In the genomic region with DNA sequence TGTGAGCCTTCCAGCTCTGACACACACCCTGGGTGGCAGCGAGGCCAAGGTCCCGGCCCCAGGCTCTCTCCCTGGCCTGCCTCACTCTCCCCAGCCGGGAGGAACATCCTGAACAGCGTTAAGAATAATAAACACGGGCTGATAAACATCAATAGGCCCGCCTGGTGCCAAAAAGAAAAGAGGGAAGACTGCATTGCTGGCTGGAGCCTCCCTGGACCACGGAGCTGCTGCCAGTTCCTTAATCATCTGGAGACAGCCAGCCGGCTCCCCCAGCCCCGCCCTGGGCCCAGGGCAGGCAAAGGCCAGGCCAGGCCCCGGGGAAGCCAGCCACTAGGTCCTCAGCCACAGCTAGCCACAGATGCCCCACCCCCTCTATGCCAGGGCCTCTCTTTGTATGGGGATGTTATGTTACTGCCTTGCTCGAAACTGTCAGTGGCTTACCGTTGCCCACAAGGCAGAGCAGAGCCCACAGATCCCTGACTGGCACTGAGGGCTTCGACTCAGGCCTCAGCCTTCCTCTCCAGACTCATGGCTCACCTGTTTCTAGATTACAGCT, we compare ENCODE assay signal across 10 cellular contexts.
DNase-seq lines count a peak whose midpoint lies in the region; TF ChIP-seq lines count a peak whose summit lies in the region.
"Had no signal": no experiment of that assay in that cellular context is flagged by ENCODE, and none has a peak within 500 bp of the region (broad histone marks: within the 10 kb centered on the region; RNA-seq: fewer than 3 reads in every experiment).

No MANE protein-coding gene starts in this region.

- no peaks in the 10 kb centered on the region for H3K79me2 ChIP-seq in osteoblast (ENCODE audit: insufficient read depth, low read length)

- H2AFZ ChIP-seq in osteoblast (ENCODE audit: low read length) = peak overlapping the region; percentile 71

- no peak overlapping the region for H3K4me3 Mint-ChIP-seq in activated naive CD8-positive, alpha-beta T cell treated with anti-CD3 and anti-CD28 coated beads for 36 hours
- H3K4me3 Mint-ChIP-seq: CD4-positive, CD25-positive, alpha-beta regulatory T cell had no signal

- no peaks in the 10 kb centered on the region for H3K36me3 Mint-ChIP-seq in activated naive CD8-positive, alpha-beta T cell treated with anti-CD3 and anti-CD28 coated beads for 36 hours
- H3K36me3 Mint-ChIP-seq: CD4-positive, CD25-positive, alpha-beta regulatory T cell had no signal

- TF ChIP-seq EP300 in esophagus muscularis mucosa (IDR thresholded peaks at IDR 0.05) = no peak

- no peak overlapping the region for H3K4me2 ChIP-seq in osteoblast (ENCODE audit: insufficient read depth, low read length)

- H3K4me1 ChIP-seq in esophagus muscularis mucosa = peaks cover 32 to 68% (median 63%) of the 10 kb centered on the region in 4 donors
- H3K4me1 ChIP-seq in osteoblast (ENCODE audit: insufficient read depth, low read length) = peaks cover 46% of the 10 kb centered on the region

- H4K20me1 ChIP-seq in osteoblast (ENCODE audit: insufficient read depth, low read length) = no peaks in the 10 kb centered on the region

- H3K9me3 ChIP-seq in esophagus muscularis mucosa (peaks cover 0 to 4% (median 0%) of the 10 kb centered on the region in 4 donors), osteoblast (ENCODE audit: low read depth, low read length) (no peaks in the 10 kb centered on the region)

- H3K27me3 Mint-ChIP-seq in activated naive CD8-positive, alpha-beta T cell treated with anti-CD3 and anti-CD28 coated beads for 36 hours = peaks cover 8% of the 10 kb centered on the region

- H3K4me3 ChIP-seq in esophagus muscularis mucosa (no peak overlapping the region), osteoblast (ENCODE audit: insufficient read depth, low read length) (no peak overlapping the region)

- H3K27me3 ChIP-seq in esophagus muscularis mucosa (no peaks in the 10 kb centered on the region), osteoblast (ENCODE audit: insufficient read depth, low read length) (no peaks in the 10 kb centered on the region)

- TF ChIP-seq CTCF in C4-2B (conservative IDR thresholded peaks at IDR 0.05) (no peak), esophagus muscularis mucosa (IDR thresholded peaks at IDR 0.05) (no peak), osteoblast (IDR thresholded peaks at IDR 0.05; ENCODE audit: extremely low read depth, low read depth, low read length) (no peak)

- no peak for TF ChIP-seq POLR2A in esophagus muscularis mucosa (IDR thresholded peaks at IDR 0.05; ENCODE audit: low read depth)

- peak overlapping the region; percentile 87 for H3K27ac ChIP-seq in C4-2B
- peak overlapping the region; percentile 65 to 78 (median 76) for H3K27ac ChIP-seq in esophagus muscularis mucosa (replicated peaks in 1 of 4)
- H3K27ac ChIP-seq in osteoblast (ENCODE audit: low read depth, low read length) = peak overlapping the region; percentile 8
- H3K27ac ChIP-seq: HL-60 had no signal

- peaks cover 7% of the 10 kb centered on the region for H3K9me3 Mint-ChIP-seq in activated naive CD8-positive, alpha-beta T cell treated with anti-CD3 and anti-CD28 coated beads for 36 hours

- H3K4me1 Mint-ChIP-seq in activated naive CD8-positive, alpha-beta T cell treated with anti-CD3 and anti-CD28 coated beads for 36 hours = no peaks in the 10 kb centered on the region
- H3K4me1 Mint-ChIP-seq: CD4-positive, CD25-positive, alpha-beta regulatory T cell had no signal

- intact Hi-C loops in esophagus muscularis mucosa (cut with DNase I) = no loop called here

- 27% methylated on average over 12 of the region's 13 CpGs for WGBS in esophagus muscularis mucosa

- no peak overlapping the region for H3K27ac Mint-ChIP-seq in activated naive CD8-positive, alpha-beta T cell treated with anti-CD3 and anti-CD28 coated beads for 36 hours
- H3K27ac Mint-ChIP-seq: CD4-positive, CD25-positive, alpha-beta regulatory T cell had no signal

- H3K36me3 ChIP-seq in esophagus muscularis mucosa (no peaks in the 10 kb centered on the region), osteoblast (ENCODE audit: insufficient read depth, low read length) (no peaks in the 10 kb centered on the region)

- DNase-seq in esophagus muscularis mucosa (ENCODE audit: extremely low spot score) = peak; percentile 91
- peak; percentile 84 for DNase-seq in osteoblast (ENCODE audit: insufficient read length, low spot score, missing footprints)
- DNase-seq in DMS53 (lab: John Stamatoyannopoulos, UW) = no peak
- DNase-seq in COLO829 (ENCODE audit: low spot score) = no peak
- DNase-seq in activated naive CD8-positive, alpha-beta T cell treated with anti-CD3 and anti-CD28 coated beads for 36 hours = no peak
- DNase-seq in ureter (ENCODE audit: low spot score) = no peak
- DNase-seq: CD4-positive, CD25-positive, alpha-beta regulatory T cell had no signal

TF ChIP-seq in PFSK-1, 5 proteins besides CTCF, POLR2A, EP300 and RAD21:
- TF ChIP-seq TAF1 (IDR thresholded peaks at IDR 0.05; ENCODE audit: borderline replicate concordance, insufficient read depth, low read length) (no peak), FOXP2 (optimal IDR thresholded peaks at IDR 0.05; ENCODE audit: borderline replicate concordance, extremely low read depth, extremely low read length, insufficient read depth) (no peak), SIN3A (IDR thresholded peaks at IDR 0.05; ENCODE audit: borderline replicate concordance, insufficient read depth, low read length) (peak; percentile 39; the same call in 1 of the 2 replicates), POLR2AphosphoS5 (IDR thresholded peaks at IDR 0.05; ENCODE audit: low read depth, low read length) (no peak)
- TF ChIP-seq, protein P1, sequence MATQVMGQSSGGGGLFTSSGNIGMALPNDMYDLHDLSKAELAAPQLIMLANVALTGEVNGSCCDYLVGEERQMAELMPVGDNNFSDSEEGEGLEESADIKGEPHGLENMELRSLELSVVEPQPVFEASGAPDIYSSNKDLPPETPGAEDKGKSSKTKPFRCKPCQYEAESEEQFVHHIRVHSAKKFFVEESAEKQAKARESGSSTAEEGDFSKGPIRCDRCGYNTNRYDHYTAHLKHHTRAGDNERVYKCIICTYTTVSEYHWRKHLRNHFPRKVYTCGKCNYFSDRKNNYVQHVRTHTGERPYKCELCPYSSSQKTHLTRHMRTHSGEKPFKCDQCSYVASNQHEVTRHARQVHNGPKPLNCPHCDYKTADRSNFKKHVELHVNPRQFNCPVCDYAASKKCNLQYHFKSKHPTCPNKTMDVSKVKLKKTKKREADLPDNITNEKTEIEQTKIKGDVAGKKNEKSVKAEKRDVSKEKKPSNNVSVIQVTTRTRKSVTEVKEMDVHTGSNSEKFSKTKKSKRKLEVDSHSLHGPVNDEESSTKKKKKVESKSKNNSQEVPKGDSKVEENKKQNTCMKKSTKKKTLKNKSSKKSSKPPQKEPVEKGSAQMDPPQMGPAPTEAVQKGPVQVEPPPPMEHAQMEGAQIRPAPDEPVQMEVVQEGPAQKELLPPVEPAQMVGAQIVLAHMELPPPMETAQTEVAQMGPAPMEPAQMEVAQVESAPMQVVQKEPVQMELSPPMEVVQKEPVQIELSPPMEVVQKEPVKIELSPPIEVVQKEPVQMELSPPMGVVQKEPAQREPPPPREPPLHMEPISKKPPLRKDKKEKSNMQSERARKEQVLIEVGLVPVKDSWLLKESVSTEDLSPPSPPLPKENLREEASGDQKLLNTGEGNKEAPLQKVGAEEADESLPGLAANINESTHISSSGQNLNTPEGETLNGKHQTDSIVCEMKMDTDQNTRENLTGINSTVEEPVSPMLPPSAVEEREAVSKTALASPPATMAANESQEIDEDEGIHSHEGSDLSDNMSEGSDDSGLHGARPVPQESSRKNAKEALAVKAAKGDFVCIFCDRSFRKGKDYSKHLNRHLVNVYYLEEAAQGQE (IDR thresholded peaks at IDR 0.05; ENCODE audit: insufficient read depth in 1 of 2, low read depth in 2 of 2, low read length in 2 of 2) = peak in 1 of 2 experiments; percentile 48; a peak in 1 of 4 replicates

Comparison
In these comparisons a context has a peak if more than half of its experiments do, and no peak if none do; other contexts are left out.
1. H3K27ac ChIP-seq: peak in every context shown above with its lines; median percentile 87 in C4-2B; 76 in esophagus muscularis mucosa; 8 in osteoblast.
2. DNase-seq: peak in esophagus muscularis mucosa (single experiment) and osteoblast (single experiment); none in DMS53 (single experiment), COLO829 (single experiment), activated naive CD8-positive, alpha-beta T cell treated with anti-CD3 and anti-CD28 coated beads for 36 hours (single experiment) and ureter (single experiment).